Comparison of ENCODE assay signal across 9 cellular contexts in genomic region chr11:123475478-123475877, GRCh38. TPM values are rescaled to one million over a fixed set of nuclear protein-coding genes. Genes with fewer than 3 reads are reported as not detected.
DNase-seq lines count a peak whose midpoint lies in the region; FAIRE-seq and TF ChIP-seq lines count a peak whose summit lies in the region.
"Had no signal": no experiment of that assay in that cellular context is flagged by ENCODE, and none has a peak within 500 bp of the region (broad histone marks: within the 10 kb centered on the region; RNA-seq: fewer than 3 reads in every experiment).

No MANE protein-coding gene starts in this region.

- no peaks in the 10 kb centered on the region for H3K27me3 ChIP-seq in bronchial epithelial cell (ENCODE audit: control insufficient read depth, insufficient read depth, low read length)

- H3K4me1 Mint-ChIP-seq in progenitor cell of endocrine pancreas (ENCODE audit: low read depth) = peaks cover 3% of the 10 kb centered on the region

- H3K36me3 Mint-ChIP-seq in progenitor cell of endocrine pancreas (ENCODE audit: insufficient read depth) = no peaks in the 10 kb centered on the region
- H3K36me3 Mint-ChIP-seq: activated naive CD4-positive, alpha-beta T cell treated with anti-CD3 and anti-CD28 coated beads, Interleukin-2, amount 50 U/mL, for 24 hours had no signal

- peak; percentile 24 for TF ChIP-seq CTCF in bronchial epithelial cell (IDR thresholded peaks at IDR 0.05; ENCODE audit: insufficient read depth, low read length, severe bottlenecking)
- peak; percentile 55 for TF ChIP-seq CTCF in progenitor cell of endocrine pancreas (IDR thresholded peaks at IDR 0.05; ENCODE audit: unreplicated experiment)

- DNase-seq in NCI-H345 (lab: John Stamatoyannopoulos, UW) = peak; percentile 30
- DNase-seq in NCI-H345 treated with DMSO at 0.1 percent for 48 hours (lab: John Stamatoyannopoulos, UW; ENCODE audit: unreplicated experiment) = no peak
- DNase-seq in NCI-H1092 (lab: John Stamatoyannopoulos, UW) = peak; percentile 37
- no peak for DNase-seq in bronchial epithelial cell (ENCODE audit: low read depth)
- DNase-seq in progenitor cell of endocrine pancreas (ENCODE audit: low spot score, unreplicated experiment) = no peak
- no peak for DNase-seq in NCI-H1048 (lab: John Stamatoyannopoulos, UW)
- DNase-seq in T1000 (lab: John Stamatoyannopoulos, UW) = no peak
- no peak for DNase-seq in T-helper 9 cell

- H3K36me3 ChIP-seq in bronchial epithelial cell (ENCODE audit: control insufficient read depth, insufficient read depth, low read length) = no peaks in the 10 kb centered on the region

- H3K4me3 Mint-ChIP-seq in progenitor cell of endocrine pancreas (ENCODE audit: low read depth) = no peak overlapping the region
- H3K4me3 Mint-ChIP-seq: activated naive CD4-positive, alpha-beta T cell treated with anti-CD3 and anti-CD28 coated beads, Interleukin-2, amount 50 U/mL, for 24 hours had no signal

- FAIRE-seq in bronchial epithelial cell (lab: Jason Lieb, UNC) = no peak

- H3K27ac Mint-ChIP-seq in progenitor cell of endocrine pancreas = peak overlapping the region; percentile 80
- H3K27ac Mint-ChIP-seq: activated naive CD4-positive, alpha-beta T cell treated with anti-CD3 and anti-CD28 coated beads, Interleukin-2, amount 50 U/mL, for 24 hours had no signal

- H3K27me3 Mint-ChIP-seq in progenitor cell of endocrine pancreas = no peaks in the 10 kb centered on the region
- H3K27me3 Mint-ChIP-seq: activated naive CD4-positive, alpha-beta T cell treated with anti-CD3 and anti-CD28 coated beads, Interleukin-2, amount 50 U/mL, for 24 hours had no signal

- no peak overlapping the region for H3K4me3 ChIP-seq in bronchial epithelial cell (ENCODE audit: low read depth, low read length)

- H3K9me3 Mint-ChIP-seq in progenitor cell of endocrine pancreas (ENCODE audit: low read depth) = no peaks in the 10 kb centered on the region
- H3K9me3 Mint-ChIP-seq: activated naive CD4-positive, alpha-beta T cell treated with anti-CD3 and anti-CD28 coated beads, Interleukin-2, amount 50 U/mL, for 24 hours had no signal

RNA-seq across cellular contexts. Expression of gene GRAMD1B, which starts 45.4 kb away (rescaled TPM):
- 0.26 and 1.4 TPM in 2 replicates for total RNA-seq in bronchial epithelial cell
- 4.5 and 5.1 TPM in 2 replicates for total RNA-seq in progenitor cell of endocrine pancreas

Comparison
In these comparisons a context has a peak if more than half of its experiments do, and no peak if none do; other contexts are left out.
1. DNase-seq: peak in NCI-H345 (single experiment) and NCI-H1092 (single experiment); none in NCI-H345 treated with DMSO at 0.1 percent for 48 hours (single experiment), bronchial epithelial cell (single experiment), progenitor cell of endocrine pancreas (single experiment), NCI-H1048 (single experiment), T1000 (single experiment) and T-helper 9 cell (single experiment).